Comparison of ENCODE assay signal across 34 cellular contexts in genomic region chr13:34376483-34376882, GRCh38.
"Had no signal": no experiment of that assay in that cellular context is flagged by ENCODE, and none has a peak within 500 bp of the region (broad histone marks: within the 10 kb centered on the region; RNA-seq: fewer than 3 reads in every experiment).

No MANE protein-coding gene starts in this region.

- H3K4me1 Mint-ChIP-seq: activated CD4-positive, alpha-beta memory T cell treated with anti-CD3 and anti-CD28 coated beads, Interleukin-2, amount 10 ng/mL, durations not matched to agents 7 days and 5 days; activated CD8-positive, alpha-beta memory T cell treated with anti-CD3 and anti-CD28 coated beads, Interleukin-2, amount 10 ng/mL, durations not matched to agents 7 days and 5 days; activated naive CD4-positive, alpha-beta T cell treated with anti-CD3 and anti-CD28 coated beads, Interleukin-2, amount 50 U/mL, for 24 hours; activated naive CD8-positive, alpha-beta T cell treated with anti-CD3 and anti-CD28 coated beads, Interleukin-2, amount 10 ng/mL, durations not matched to agents 7 days and 5 days; central memory CD8-positive, alpha-beta T cell had no signal

- H3K9me3 Mint-ChIP-seq: activated CD4-positive, alpha-beta memory T cell treated with anti-CD3 and anti-CD28 coated beads, Interleukin-2, amount 10 ng/mL, durations not matched to agents 7 days and 5 days had no signal

- H3K27me3 Mint-ChIP-seq: activated CD4-positive, alpha-beta memory T cell treated with anti-CD3 and anti-CD28 coated beads, Interleukin-2, amount 10 ng/mL, durations not matched to agents 7 days and 5 days; activated CD8-positive, alpha-beta memory T cell treated with anti-CD3 and anti-CD28 coated beads, Interleukin-2, amount 10 ng/mL, durations not matched to agents 7 days and 5 days; activated naive CD8-positive, alpha-beta T cell treated with anti-CD3 and anti-CD28 coated beads, Interleukin-2, amount 10 ng/mL, durations not matched to agents 7 days and 5 days; central memory CD8-positive, alpha-beta T cell had no signal

- H3K4me3 Mint-ChIP-seq: activated CD4-positive, alpha-beta memory T cell treated with anti-CD3 and anti-CD28 coated beads, Interleukin-2, amount 10 ng/mL, durations not matched to agents 7 days and 5 days; activated CD8-positive, alpha-beta memory T cell treated with anti-CD3 and anti-CD28 coated beads, Interleukin-2, amount 10 ng/mL, durations not matched to agents 7 days and 5 days; activated naive CD4-positive, alpha-beta T cell treated with anti-CD3 and anti-CD28 coated beads, Interleukin-2, amount 50 U/mL, for 24 hours; activated naive CD8-positive, alpha-beta T cell treated with anti-CD3 and anti-CD28 coated beads, Interleukin-2, amount 10 ng/mL, durations not matched to agents 7 days and 5 days; activated T-cell treated with anti-CD3 and anti-CD28 coated beads, Interleukin-2, amount 50 U/mL, for 72 hours; central memory CD8-positive, alpha-beta T cell had no signal

- H3K36me3 Mint-ChIP-seq: activated CD8-positive, alpha-beta memory T cell treated with anti-CD3 and anti-CD28 coated beads, Interleukin-2, amount 10 ng/mL, durations not matched to agents 7 days and 5 days; activated naive CD4-positive, alpha-beta T cell treated with anti-CD3 and anti-CD28 coated beads, Interleukin-2, amount 50 U/mL, for 24 hours; activated naive CD8-positive, alpha-beta T cell treated with anti-CD3 and anti-CD28 coated beads, Interleukin-2, amount 10 ng/mL, durations not matched to agents 7 days and 5 days had no signal

- H3K27me3 ChIP-seq: ascending aorta, cardiac muscle cell, Peyer's patch had no signal

- H3K27ac ChIP-seq: ascending aorta, cardiac muscle cell, Peyer's patch, VCaP had no signal

- H3K4me3 ChIP-seq: ascending aorta, cardiac muscle cell, Peyer's patch had no signal

- ATAC-seq: activated CD8-positive, alpha-beta memory T cell treated with anti-CD3 and anti-CD28 coated beads, Interleukin-2, amount 10 ng/mL, durations not matched to agents 7 days and 5 days; activated T-cell treated with anti-CD3 and anti-CD28 coated beads, Interleukin-2, amount 50 U/mL, for 72 hours; PC-3; SK-N-SH treated with all-trans-retinoic acid at 6 μM for 48 hours had no signal

- H3K27ac Mint-ChIP-seq: activated CD4-positive, alpha-beta memory T cell treated with anti-CD3 and anti-CD28 coated beads, Interleukin-2, amount 10 ng/mL, durations not matched to agents 7 days and 5 days; activated CD8-positive, alpha-beta memory T cell treated with anti-CD3 and anti-CD28 coated beads, Interleukin-2, amount 10 ng/mL, durations not matched to agents 7 days and 5 days; activated naive CD4-positive, alpha-beta T cell treated with anti-CD3 and anti-CD28 coated beads, Interleukin-2, amount 50 U/mL, for 24 hours; activated naive CD8-positive, alpha-beta T cell treated with anti-CD3 and anti-CD28 coated beads, Interleukin-2, amount 10 ng/mL, durations not matched to agents 7 days and 5 days; activated T-cell treated with anti-CD3 and anti-CD28 coated beads, Interleukin-2, amount 50 U/mL, for 72 hours; activated T-helper 2 cell treated with anti-CD3 and anti-CD28 coated beads, Interferon-gamma antibody, Interleukin-2, Interleukin-4, amounts not matched to agents 10 μg/mL and 5 μg/mL and 100 μg/mL, durations not matched to agents 14 hours and 24 hours and 36 hours had no signal

- H3K4me1 ChIP-seq: ascending aorta, Peyer's patch had no signal

- H3K36me3 ChIP-seq: ascending aorta, cardiac muscle cell, Peyer's patch had no signal

- DNase-seq: activated CD4-positive, alpha-beta memory T cell treated with anti-CD3 and anti-CD28 coated beads, Interleukin-2, amount 10 ng/mL, durations not matched to agents 7 days and 5 days; activated CD4-positive, alpha-beta T cell treated with anti-CD3 and anti-CD28 coated beads for 1 hour; activated CD4-positive, alpha-beta T cell treated with anti-CD3 and anti-CD28 coated beads for 48 hours; activated CD4-positive, CD25-positive, alpha-beta regulatory T cell; activated CD8-positive, alpha-beta memory T cell treated with anti-CD3 and anti-CD28 coated beads for 24 hours; activated CD8-positive, alpha-beta memory T cell treated with anti-CD3 and anti-CD28 coated beads, Interleukin-2, amount 10 ng/mL, durations not matched to agents 7 days and 5 days; activated gamma-delta T cell; activated naive CD4-positive, alpha-beta T cell treated with Interleukin-2 at 50 U/mL for 16 hours; activated naive CD8-positive, alpha-beta T cell treated with anti-CD3 and anti-CD28 coated beads, Interleukin-2, amount 10 ng/mL, durations not matched to agents 7 days and 5 days; activated T-cell treated with anti-CD3 and anti-CD28 coated beads, Interleukin-2, amount 50 U/mL, for 1 hour; activated T-cell treated with anti-CD3 and anti-CD28 coated beads, Interleukin-2, amount 50 U/mL, for 72 hours; amygdala; Karpas-422; NCI-H1105; NCI-H1417 treated with DMSO at 0.1 percent for 48 hours; NCI-H187 treated with DMSO at 0.1 percent for 48 hours; NCI-H2081; NCI-H345; NCI-H524 treated with DMSO at 0.1 percent for 48 hours; PC-3; Peyer's patch; RPMI8226; SHP77 treated with DMSO at 0.1 percent for 48 hours; SW 1271; T-helper 1 cell; T-helper 2 cell; T-helper 9 cell had no signal
